ENCODE assay signal across 13 cellular contexts in the genomic region with DNA sequence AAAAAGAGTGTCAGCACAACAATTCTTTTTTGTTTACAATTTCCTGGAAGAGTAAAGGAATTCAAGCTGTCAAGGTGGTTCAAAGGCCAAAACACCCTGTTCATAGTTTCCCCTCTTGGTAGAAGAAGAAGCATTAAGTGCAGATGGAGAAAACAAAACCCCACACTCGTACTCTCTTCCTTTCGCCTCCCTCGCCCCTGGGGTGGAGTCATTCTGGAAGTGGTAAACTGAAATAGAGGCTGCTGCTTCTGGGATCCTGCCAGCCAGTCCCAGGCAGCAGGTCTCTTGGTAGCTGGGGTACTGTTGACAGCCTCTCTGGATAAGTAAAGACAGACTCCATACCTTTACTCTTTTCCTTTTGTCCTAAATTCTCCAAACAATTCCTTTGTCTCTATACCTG.
DNase-seq lines count a peak whose midpoint lies in the region; ATAC-seq and TF ChIP-seq lines count a peak whose summit lies in the region.
"Had no signal": no experiment of that assay in that cellular context is flagged by ENCODE, and none has a peak within 500 bp of the region (broad histone marks: within the 10 kb centered on the region; RNA-seq: fewer than 3 reads in every experiment).

No MANE protein-coding gene starts in this region.

- intact Hi-C loops in CD4-positive, alpha-beta T cell (cut with DNase I, micrococcal nuclease) = loop anchor here in 1 of 2 experiments (2.0 kb wide), 1 partner anchor 21 kb away; no protein-coding TSS in a partner anchor

- TF ChIP-seq CTCF in CD4-positive, alpha-beta T cell (IDR thresholded peaks at IDR 0.05) = no peak
- TF ChIP-seq CTCF in osteoblast (IDR thresholded peaks at IDR 0.05; ENCODE audit: extremely low read depth, low read depth, low read length) = no peak

- no peaks in the 10 kb centered on the region for H3K27me3 Mint-ChIP-seq in CD4-positive, alpha-beta T cell

- H3K36me3 ChIP-seq in SJSA1 (no peaks in the 10 kb centered on the region; the same call in 1 of the 2 replicates), osteoblast (ENCODE audit: insufficient read depth, low read length) (no peaks in the 10 kb centered on the region), SJCRH30 (no peaks in the 10 kb centered on the region)

- H2AFZ ChIP-seq in osteoblast (ENCODE audit: low read length) = peak overlapping the region; percentile 39

- no peaks in the 10 kb centered on the region for H4K20me1 ChIP-seq in osteoblast (ENCODE audit: insufficient read depth, low read length)

- peak; percentile 66 for ATAC-seq in CD4-positive, alpha-beta T cell (ENCODE audit: poor library complexity)
- ATAC-seq in GM21619 (IDR thresholded peaks at IDR 0.05; ENCODE audit: unreplicated experiment) (no peak), GM21576 (IDR thresholded peaks at IDR 0.05; ENCODE audit: unreplicated experiment) (no peak)

- peak in 4 of 10 experiments; percentile 18 to 32 (median 22) for DNase-seq in CD4-positive, alpha-beta T cell
- DNase-seq in SJSA1 (ENCODE audit: low read depth in 1 of 2, low spot score in 2 of 2) (peak in 1 of 2 experiments; percentile 11), osteoblast (ENCODE audit: insufficient read length, low spot score, missing footprints) (no peak), SJCRH30 (no peak), GM19238 (ENCODE audit: insufficient read length, low spot score) (no peak)
- peak; percentile 16 for DNase-seq in activated naive CD4-positive, alpha-beta T cell treated with Interleukin-2 at 50 U/mL for 16 hours
- DNase-seq: activated CD4-positive, CD25-positive, alpha-beta regulatory T cell; amniotic stem cell; dermis blood vessel endothelial cell; KBM-7; NCI-H748 treated with DMSO at 0.1 percent for 48 hours had no signal

- no peaks in the 10 kb centered on the region for H3K27me3 ChIP-seq in CD4-positive, alpha-beta T cell (ENCODE audit: control insufficient read depth, insufficient read depth, low read length)
- no peaks in the 10 kb centered on the region for H3K27me3 ChIP-seq in SJSA1 (replicated peaks)
- H3K27me3 ChIP-seq in osteoblast (ENCODE audit: insufficient read depth, low read length) = no peaks in the 10 kb centered on the region
- H3K27me3 ChIP-seq in SJCRH30 = no peaks in the 10 kb centered on the region; the same call in 1 of the 2 replicates

- no peaks in the 10 kb centered on the region for H3K79me2 ChIP-seq in osteoblast (ENCODE audit: insufficient read depth, low read length)

- CTCF ChIA-PET in CD4-positive, alpha-beta T cell (lab: Charles Lee) = interaction anchor here (1.2 kb wide), 1 partner anchor 27 kb away, joined by 3 read pairs; no protein-coding TSS in a partner anchor

- peaks cover 40% of the 10 kb centered on the region for H3K4me1 ChIP-seq in SJSA1 (replicated peaks)
- peaks cover 18% of the 10 kb centered on the region for H3K4me1 ChIP-seq in osteoblast (ENCODE audit: insufficient read depth, low read length)
- H3K4me1 ChIP-seq in SJCRH30 = peaks cover 10% of the 10 kb centered on the region

- peak overlapping the region; percentile 45 for H3K27ac ChIP-seq in CD4-positive, alpha-beta T cell (ENCODE audit: low read depth, low read length)
- H3K27ac ChIP-seq in SJSA1 (peak overlapping the region; percentile 5; the same call in 1 of the 2 replicates), osteoblast (ENCODE audit: low read depth, low read length) (no peak overlapping the region), SJCRH30 (no peak overlapping the region)

- no peak overlapping the region for H3K4me2 ChIP-seq in osteoblast (ENCODE audit: insufficient read depth, low read length)

- H3K4me3 ChIP-seq in SJSA1 = no peak overlapping the region
- H3K4me3 ChIP-seq in osteoblast (ENCODE audit: insufficient read depth, low read length) = no peak overlapping the region
- H3K4me3 ChIP-seq in SJCRH30 = no peak overlapping the region

- peaks cover 57% of the 10 kb centered on the region for H3K36me3 Mint-ChIP-seq in CD4-positive, alpha-beta T cell (ENCODE audit: low read depth)

- POLR2A ChIA-PET in CD4-positive, alpha-beta T cell (lab: Charles Lee) = interaction anchor here (1.1 to 3.4 kb wide), 9 partner anchors 11 to 137 kb away, joined by 3 to 18 read pairs (median 5); a partner anchor contains a TSS

- no peaks in the 10 kb centered on the region for H3K9me3 ChIP-seq in CD4-positive, alpha-beta T cell (ENCODE audit: control insufficient read depth, low read length)
- no peaks in the 10 kb centered on the region for H3K9me3 ChIP-seq in SJSA1 (replicated peaks)
- H3K9me3 ChIP-seq in osteoblast (ENCODE audit: low read depth, low read length) = no peaks in the 10 kb centered on the region
- H3K9me3 ChIP-seq in SJCRH30 (replicated peaks) = no peaks in the 10 kb centered on the region; the same call in 1 of the 2 replicates

- peaks cover 68% of the 10 kb centered on the region for H3K4me1 Mint-ChIP-seq in CD4-positive, alpha-beta T cell (ENCODE audit: low read depth)

- peak overlapping the region; percentile 70 for H3K4me3 Mint-ChIP-seq in CD4-positive, alpha-beta T cell

- peaks cover 4% of the 10 kb centered on the region for H3K9me3 Mint-ChIP-seq in CD4-positive, alpha-beta T cell

- peak overlapping the region; percentile 91 for H3K27ac Mint-ChIP-seq in CD4-positive, alpha-beta T cell

Comparison
In these comparisons a context has a peak if more than half of its experiments do, and no peak if none do; other contexts are left out.
1. H3K27ac ChIP-seq: peak in CD4-positive, alpha-beta T cell (single experiment) and SJSA1 (single experiment); none in osteoblast (single experiment) and SJCRH30 (single experiment).